25 cellular contexts compared by ENCODE assay signal in genomic region chr4:19437008-19437407, GRCh38.
DNase-seq lines count a peak whose midpoint lies in the region; ATAC-seq, FAIRE-seq and TF ChIP-seq lines count a peak whose summit lies in the region.
"Had no signal": no experiment of that assay in that cellular context is flagged by ENCODE, and none has a peak within 500 bp of the region (broad histone marks: within the 10 kb centered on the region; RNA-seq: fewer than 3 reads in every experiment).

No MANE protein-coding gene starts in this region.

- FAIRE-seq in A549 (lab: Jason Lieb, UNC) (no peak), K562 (lab: Jason Lieb, UNC) (no peak), H54 (lab: Jason Lieb, UNC) (no peak)
- FAIRE-seq: GM12878, GM12892, GM18507 had no signal

- H3K4me1 Mint-ChIP-seq in neural progenitor cell, result no peaks in the 10 kb centered on the region
- H3K4me1 Mint-ChIP-seq: CD14-positive monocyte; CD4-positive, alpha-beta memory T cell; CD4-positive, CD25-positive, alpha-beta regulatory T cell; CD8-positive, alpha-beta memory T cell had no signal

- intact Hi-C loops in K562 (cut with micrococcal nuclease), result no loop called here

- no peak for ATAC-seq in A549
- ATAC-seq in K562, result no peak
- ATAC-seq: GM12878 had no signal

- TF ChIP-seq CTCF in A549 (IDR thresholded peaks at IDR 0.05), result no peak
- TF ChIP-seq CTCF in K562 (IDR thresholded peaks at IDR 0.05 in 2 of 3, conservative IDR thresholded peaks at IDR 0.05 in 1 of 3; ENCODE audit: insufficient read depth in 2 of 3, low read depth in 1 of 3, low read length in 3 of 3), result no peak
- TF ChIP-seq CTCF in neural progenitor cell (IDR thresholded peaks at IDR 0.05), result no peak

- H3K27ac Mint-ChIP-seq in neural progenitor cell, result no peak overlapping the region
- H3K27ac Mint-ChIP-seq: CD14-positive monocyte; CD4-positive, CD25-positive, alpha-beta regulatory T cell; CD8-positive, alpha-beta memory T cell had no signal

- peaks cover 2% of the 10 kb centered on the region for H3K27me3 Mint-ChIP-seq in neural progenitor cell (ENCODE audit: insufficient read depth, low read depth)
- H3K27me3 Mint-ChIP-seq: CD4-positive, alpha-beta memory T cell; CD4-positive, CD25-positive, alpha-beta regulatory T cell; CD8-positive, alpha-beta memory T cell had no signal

- H3K4me2 ChIP-seq in A549 (no peak overlapping the region), K562 (ENCODE audit: insufficient read depth, low read length) (no peak overlapping the region), neural progenitor cell (no peak overlapping the region)
- H3K4me2 ChIP-seq: BLaER1 had no signal

- WGBS in A549 (ENCODE audit: missing lambda C conversion rate), result 0% methylated on average over 2 of the region's 2 CpGs
- 0% methylated on average over 2 of the region's 2 CpGs for WGBS in K562 (ENCODE audit: insufficient coverage, low coverage, missing lambda C conversion rate)

- no peaks in the 10 kb centered on the region for H3K9me3 ChIP-seq in A549
- H3K9me3 ChIP-seq in K562 (replicated peaks; ENCODE audit: control insufficient read depth, insufficient read depth, low read depth, low read length), result no peaks in the 10 kb centered on the region; the same call in 1 of the 2 replicates
- peaks cover 10% of the 10 kb centered on the region for H3K9me3 ChIP-seq in neural progenitor cell (ENCODE audit: low read depth)
- H3K9me3 ChIP-seq: BE2C had no signal

- peaks cover 3% of the 10 kb centered on the region for H3K36me3 Mint-ChIP-seq in neural progenitor cell
- H3K36me3 Mint-ChIP-seq: CD14-positive monocyte; CD4-positive, alpha-beta memory T cell; CD4-positive, CD25-positive, alpha-beta regulatory T cell had no signal

- H2AFZ ChIP-seq in K562 (ENCODE audit: low read depth, low read length) (no peak overlapping the region), neural progenitor cell (replicated peaks) (no peak overlapping the region)

- TF ChIP-seq RAD21 in A549 (conservative IDR thresholded peaks at IDR 0.05 in 1 of 2, IDR thresholded peaks at IDR 0.05 in 1 of 2) (no peak), K562 (CRISPR knock-in tag; conservative IDR thresholded peaks at IDR 0.05 in 1 of 2, IDR thresholded peaks at IDR 0.05 in 1 of 2) (no peak)

- no peaks in the 10 kb centered on the region for H3F3A ChIP-seq in neural progenitor cell (ENCODE audit: low read depth)

- no peak for DNase-seq in A549 (ENCODE audit: low read depth in 1 of 2, low spot score in 1 of 2)
- DNase-seq in K562 (ENCODE audit: extremely low read depth in 1 of 4, low spot score in 3 of 4), result no peak
- peak; percentile 2 for DNase-seq in neural progenitor cell (ENCODE audit: low spot score)
- DNase-seq in SHP77 (lab: John Stamatoyannopoulos, UW), result no peak
- no peak for DNase-seq in H54 (ENCODE audit: insufficient read length, low spot score)
- DNase-seq: ACHN; BE2C; C1 segment of cervical spinal cord; CD4-positive, alpha-beta memory T cell; CD4-positive, CD25-positive, alpha-beta regulatory T cell; CD8-positive, alpha-beta memory T cell; COR-L47; DMS 273 treated with DMSO at 0.1 percent for 48 hours; DMS153; DMS53; DMS79; DND-41; EL; GDM1 had no signal

- H3K9ac ChIP-seq in K562 (ENCODE audit: insufficient read depth in 1 of 2, low read depth in 2 of 2, low read length in 2 of 2) (no peak overlapping the region), neural progenitor cell (no peak overlapping the region)
- H3K9ac ChIP-seq: BLaER1 had no signal

- H3K27me3 ChIP-seq in K562 (ENCODE audit: control insufficient read depth in 2 of 2, insufficient read depth in 2 of 2, low read length in 2 of 2), result no peaks in the 10 kb centered on the region
- no peaks in the 10 kb centered on the region for H3K27me3 ChIP-seq in neural progenitor cell
- H3K27me3 ChIP-seq: BE2C, BLaER1 had no signal

- H3K36me3 ChIP-seq in K562 (ENCODE audit: control insufficient read depth, insufficient read depth, low read length) (no peaks in the 10 kb centered on the region), neural progenitor cell (peaks cover 3% of the 10 kb centered on the region)
- H3K36me3 ChIP-seq: BE2C, BLaER1 had no signal

- POLR2A ChIA-PET in A549 (lab: Yijun Ruan, JAX) (no interaction called here), K562 (lab: Yijun Ruan, JAX) (no interaction called here)

- no TSS peak for BruUV-seq in K562 (replicated peaks; lab: Mats Ljungman, UMichigan)

- no peak for TF ChIP-seq EP300 in A549 (IDR thresholded peaks at IDR 0.05)
- TF ChIP-seq EP300 in K562 (IDR thresholded peaks at IDR 0.05; ENCODE audit: low read length), result no peak

- TF ChIP-seq POLR2A in A549 (IDR thresholded peaks at IDR 0.05; ENCODE audit: low read length), result no peak
- no peak for TF ChIP-seq POLR2A in K562 (conservative IDR thresholded peaks at IDR 0.05)
- TF ChIP-seq POLR2A in H54 (IDR thresholded peaks at IDR 0.05; ENCODE audit: low read depth, low read length), result no peak

- H3K4me3 ChIP-seq in A549, result no peak overlapping the region
- H3K4me3 ChIP-seq in K562, result no peak overlapping the region
- H3K4me3 ChIP-seq in neural progenitor cell, result no peak overlapping the region
- H3K4me3 ChIP-seq: BLaER1, GM12878 had no signal

- in situ Hi-C loops in K562 (cut with MboI), result no loop called here

- peaks cover 33% of the 10 kb centered on the region for H3K9me3 Mint-ChIP-seq in neural progenitor cell

- CTCF ChIA-PET in A549 (lab: Yijun Ruan, JAX) (no interaction called here), K562 (lab: Yijun Ruan, JAX; ENCODE audit: low intra/inter-chr PET ratio) (no interaction called here)

- no peaks in the 10 kb centered on the region for H3K4me1 ChIP-seq in A549
- no peaks in the 10 kb centered on the region for H3K4me1 ChIP-seq in K562 (replicated peaks in 1 of 2; ENCODE audit: control insufficient read depth in 2 of 2, insufficient read depth in 2 of 2, low read length in 2 of 2)
- no peaks in the 10 kb centered on the region for H3K4me1 ChIP-seq in neural progenitor cell
- H3K4me1 ChIP-seq: BE2C, BLaER1 had no signal

- no peak overlapping the region for H3K4me3 Mint-ChIP-seq in neural progenitor cell
- H3K4me3 Mint-ChIP-seq: CD14-positive monocyte; CD4-positive, alpha-beta memory T cell; CD8-positive, alpha-beta memory T cell had no signal

- H3K27ac ChIP-seq in A549, result no peak overlapping the region
- H3K27ac ChIP-seq in K562 (ENCODE audit: extremely low read depth, low read depth, low read length), result no peak overlapping the region
- no peak overlapping the region for H3K27ac ChIP-seq in neural progenitor cell
- H3K27ac ChIP-seq: 22Rv1, BLaER1 had no signal

- H4K20me1 ChIP-seq in K562 (replicated peaks; ENCODE audit: control insufficient read depth, insufficient read depth, low read length) (no peaks in the 10 kb centered on the region), neural progenitor cell (ENCODE audit: low read depth) (no peaks in the 10 kb centered on the region)
- H4K20me1 ChIP-seq: BLaER1 had no signal

- no peaks in the 10 kb centered on the region for H3K79me2 ChIP-seq in K562 (ENCODE audit: control insufficient read depth, insufficient read depth, low read length)
- no peaks in the 10 kb centered on the region for H3K79me2 ChIP-seq in neural progenitor cell (ENCODE audit: low read depth)

- no peaks in the 10 kb centered on the region for H3K9me1 ChIP-seq in K562 (ENCODE audit: control insufficient read depth, insufficient read depth, low read length)

TF ChIP-seq in A549, 52 proteins besides CTCF, POLR2A, EP300 and RAD21:
- TF ChIP-seq ZFP36 (IDR thresholded peaks at IDR 0.05; ENCODE audit: borderline replicate concordance, partially characterized antibody) (peak; percentile 33), ESRRA (IDR thresholded peaks at IDR 0.05; ENCODE audit: borderline replicate concordance, low read length) (no peak)

TF ChIP-seq in K562, 482 proteins besides CTCF, POLR2A, EP300 and RAD21:
- TF ChIP-seq ZFP36 (IDR thresholded peaks at IDR 0.05; ENCODE audit: low read depth, low read length, partially characterized antibody), result peak; percentile 26
- TF ChIP-seq RFX1 (IDR thresholded peaks at IDR 0.05), result no peak

Comparison
In these comparisons a context has a peak if more than half of its experiments do, and no peak if none do; other contexts are left out.
1. Of the 35 proteins assayed by ChIP-seq in both K562 and A549: peak only in K562: none; only in A549: none; in both: ZFP36; in neither: 34.